19 cellular contexts compared by ENCODE assay signal in the genomic region with DNA sequence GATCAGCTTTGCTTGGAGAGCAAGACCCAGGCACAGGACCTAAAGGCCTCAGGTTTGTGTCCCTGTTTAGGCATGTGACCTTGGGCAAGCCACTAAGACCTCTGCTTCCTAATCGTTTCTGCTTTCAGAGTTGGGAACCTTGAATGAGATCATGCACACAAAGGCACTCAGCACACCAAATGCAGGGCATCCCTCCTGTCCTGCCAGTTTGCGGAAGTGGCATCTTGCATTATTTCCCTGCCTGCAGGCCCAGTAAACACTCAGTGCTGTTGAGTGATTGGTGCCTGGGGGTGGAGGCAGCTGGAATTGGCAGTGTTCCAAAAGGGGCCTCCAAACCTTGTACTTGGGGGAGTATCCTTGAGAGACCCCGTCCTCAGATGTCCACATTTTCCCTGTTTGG. TPM values are rescaled to one million over a fixed set of nuclear protein-coding genes. Genes with fewer than 3 reads are reported as not detected.
DNase-seq lines count a peak whose midpoint lies in the region; ATAC-seq and TF ChIP-seq lines count a peak whose summit lies in the region.
"Had no signal": no experiment of that assay in that cellular context is flagged by ENCODE, and none has a peak within 500 bp of the region (broad histone marks: within the 10 kb centered on the region; RNA-seq: fewer than 3 reads in every experiment).

No MANE protein-coding gene starts in this region.

- H3K36me3 ChIP-seq in neural progenitor cell: no peaks in the 10 kb centered on the region
- H3K36me3 ChIP-seq: HAP-1, SJCRH30 had no signal

- no peak overlapping the region for H3K4me3 ChIP-seq in neural progenitor cell
- H3K4me3 ChIP-seq: GM23338, HAP-1, SJCRH30 had no signal

- H2AFZ ChIP-seq in neural progenitor cell (replicated peaks): no peak overlapping the region
- H2AFZ ChIP-seq: GM23338 had no signal

- ATAC-seq in GM21390 (IDR thresholded peaks at IDR 0.05; ENCODE audit: unreplicated experiment) (no peak), HG03432 (IDR thresholded peaks at IDR 0.05; ENCODE audit: unreplicated experiment) (no peak)

- H3K27me3 Mint-ChIP-seq in neural progenitor cell (ENCODE audit: insufficient read depth, low read depth): peaks cover 14% of the 10 kb centered on the region

- H3K4me1 ChIP-seq in neural progenitor cell: peaks cover 47% of the 10 kb centered on the region
- H3K4me1 ChIP-seq: HAP-1 had no signal

- peaks cover 34% of the 10 kb centered on the region for H3F3A ChIP-seq in neural progenitor cell (ENCODE audit: low read depth)

- H3K27me3 ChIP-seq in neural progenitor cell: peaks cover 14% of the 10 kb centered on the region

- no peaks in the 10 kb centered on the region for H3K79me2 ChIP-seq in neural progenitor cell (ENCODE audit: low read depth)

- peak overlapping the region; percentile 25 for H3K4me2 ChIP-seq in neural progenitor cell
- H3K4me2 ChIP-seq: GM23338 had no signal

- no peak overlapping the region for H3K27ac ChIP-seq in neural progenitor cell
- H3K27ac ChIP-seq: 22Rv1, C4-2B, SJCRH30 had no signal

- H3K4me1 Mint-ChIP-seq in neural progenitor cell: peaks cover 50% of the 10 kb centered on the region
- H3K4me1 Mint-ChIP-seq: B cell had no signal

- TF ChIP-seq CTCF in neural progenitor cell (IDR thresholded peaks at IDR 0.05): no peak

- H3K36me3 Mint-ChIP-seq in neural progenitor cell: no peaks in the 10 kb centered on the region
- H3K36me3 Mint-ChIP-seq: CD8-positive, alpha-beta memory T cell; IgD-negative memory B cell had no signal

- no peaks in the 10 kb centered on the region for H3K9me3 Mint-ChIP-seq in neural progenitor cell
- H3K9me3 Mint-ChIP-seq: CD8-positive, alpha-beta memory T cell; GM23338; HFFc6; IgD-negative memory B cell had no signal

- peak; percentile 28 for DNase-seq in DMS 273 (lab: John Stamatoyannopoulos, UW; ENCODE audit: unreplicated experiment)
- DNase-seq in DMS 273 treated with DMSO at 0.1 percent for 48 hours (lab: John Stamatoyannopoulos, UW): no peak
- peak; percentile 44 for DNase-seq in NCI-H2227 (lab: John Stamatoyannopoulos, UW; ENCODE audit: unreplicated experiment)
- no peak for DNase-seq in NCI-H2227 treated with DMSO at 0.1 percent for 48 hours (lab: John Stamatoyannopoulos, UW)
- DNase-seq in MV-4-11 (lab: John Stamatoyannopoulos, UW): peak; percentile 76
- DNase-seq in neural progenitor cell (ENCODE audit: low spot score): no peak
- DNase-seq: NCI-H2081 treated with DMSO at 0.1 percent for 48 hours had no signal

- no peak overlapping the region for H3K9ac ChIP-seq in neural progenitor cell

- peaks cover 6% of the 10 kb centered on the region for H4K20me1 ChIP-seq in neural progenitor cell (ENCODE audit: low read depth)

- H3K9me3 ChIP-seq in neural progenitor cell (ENCODE audit: low read depth): no peaks in the 10 kb centered on the region
- H3K9me3 ChIP-seq: HAP-1, SJCRH30 had no signal

- no peak overlapping the region for H3K27ac Mint-ChIP-seq in neural progenitor cell
- H3K27ac Mint-ChIP-seq: B cell, GM23338, HFFc6, IgD-negative memory B cell, T-helper 17 cell had no signal

- H3K4me3 Mint-ChIP-seq in neural progenitor cell: no peak overlapping the region
- H3K4me3 Mint-ChIP-seq: B cell; CD8-positive, alpha-beta memory T cell; GM23338; HFFc6; IgD-negative memory B cell; T-helper 17 cell had no signal

RNA-seq across cellular contexts. Expression of a gene that starts 28.6 kb away (rescaled TPM):
- total RNA-seq in neural progenitor cell (ENCODE audit: low replicate concordance): 0.65 and 4.1 TPM in 2 replicates

RNA-seq across cellular contexts. Expression of a gene that starts 38.3 kb away (rescaled TPM):
- total RNA-seq in neural progenitor cell (ENCODE audit: low replicate concordance): 14.4 and 27.3 TPM in 2 replicates

Comparison
In these comparisons a context has a peak if more than half of its experiments do, and no peak if none do; other contexts are left out.
1. DNase-seq: peak in DMS 273 (single experiment), NCI-H2227 (single experiment) and MV-4-11 (single experiment); none in DMS 273 treated with DMSO at 0.1 percent for 48 hours (single experiment), NCI-H2227 treated with DMSO at 0.1 percent for 48 hours (single experiment) and neural progenitor cell (single experiment).